ENCODE assay signal across 9 cellular contexts in genomic region chr12:7862814-7863348, GRCh38. TPM values are rescaled to one million over a fixed set of nuclear protein-coding genes. Genes with fewer than 3 reads are reported as not detected.
DNase-seq lines count a peak whose midpoint lies in the region; ATAC-seq and TF ChIP-seq lines count a peak whose summit lies in the region.
"Not testable (repeated sequence)": the region's sequence is repeated elsewhere in the genome, so short reads cannot be mapped to it uniquely, and the experiment has no call there.
"Had no signal": no experiment of that assay in that cellular context is flagged by ENCODE, and none has a peak within 500 bp of the region (broad histone marks: within the 10 kb centered on the region; RNA-seq: fewer than 3 reads in every experiment).

No MANE protein-coding gene starts in this region.

- H3K36me3 ChIP-seq in HEK293 (ENCODE audit: control insufficient read depth in 2 of 2, insufficient read depth in 1 of 2, low read length in 2 of 2) = not testable (repeated sequence)

- H3K27me3 Mint-ChIP-seq in T-helper 2 cell treated with Interferon-gamma antibody and Interleukin-4, amounts not matched to agents 5 μg/mL and 100 μg/mL, for 36 hours (ENCODE audit: low read depth); natural killer cell (ENCODE audit: low read depth in 2 of 2): not testable (repeated sequence)

- TF ChIP-seq CTCF in HEK293 (tag by site-specific recombination; IDR thresholded peaks at IDR 0.05); natural killer cell (IDR thresholded peaks at IDR 0.05): not testable (repeated sequence)

- H3K36me3 Mint-ChIP-seq in T-helper 2 cell treated with Interferon-gamma antibody and Interleukin-4, amounts not matched to agents 5 μg/mL and 100 μg/mL, for 36 hours (ENCODE audit: low read depth); natural killer cell: not testable (repeated sequence)

- CTCF ChIA-PET in HEK293 (lab: Yijun Ruan, JAX) = interaction anchor here (0.6 to 5.2 kb wide), 6 partner anchors 12 to 194 kb away, joined by 3 to 49 read pairs (median 4); no protein-coding TSS in a partner anchor

- not testable (repeated sequence) for H3K4me1 ChIP-seq in HEK293 (ENCODE audit: control insufficient read depth, insufficient read depth, low read length)

- H3K9me3 ChIP-seq in HEK293 (ENCODE audit: control insufficient read depth, insufficient read depth, low read depth, low read length) = not testable (repeated sequence)

- H3K27ac Mint-ChIP-seq in T-helper 2 cell treated with Interferon-gamma antibody and Interleukin-4, amounts not matched to agents 5 μg/mL and 100 μg/mL, for 36 hours = peak overlapping the region; percentile 55
- peak overlapping the region; percentile 75 to 84 for H3K27ac Mint-ChIP-seq in natural killer cell

- peaks cover 10% of the 10 kb centered on the region for H3K4me1 Mint-ChIP-seq in T-helper 2 cell treated with Interferon-gamma antibody and Interleukin-4, amounts not matched to agents 5 μg/mL and 100 μg/mL, for 36 hours (ENCODE audit: low read depth)
- peaks cover 15 to 21% of the 10 kb centered on the region in 2 donors for H3K4me1 Mint-ChIP-seq in natural killer cell

- POLR2A ChIA-PET in HEK293 (lab: Yijun Ruan, JAX) = interaction anchor here (0.6 kb wide), 1 partner anchor 170 kb away, joined by 7 read pairs; no protein-coding TSS in a partner anchor

- ATAC-seq in natural killer cell = peak in 2 of 3 donors; percentile 44 to 53

- H3K27ac ChIP-seq in HEK293 (ENCODE audit: extremely low read depth, low read depth, low read length) = not testable (repeated sequence)

- H3K4me3 Mint-ChIP-seq in T-helper 2 cell treated with Interferon-gamma antibody and Interleukin-4, amounts not matched to agents 5 μg/mL and 100 μg/mL, for 36 hours = peak overlapping the region; percentile 36
- H3K4me3 Mint-ChIP-seq in natural killer cell = peak overlapping the region; percentile 81

- not testable (repeated sequence) for DNase-seq in T-helper 2 cell treated with Interferon-gamma antibody and Interleukin-4, amounts not matched to agents 5 μg/mL and 100 μg/mL, for 36 hours (ENCODE audit: low spot score); natural killer cell
- DNase-seq in activated CD8-positive, alpha-beta memory T cell treated with anti-CD3 and anti-CD28 coated beads for 24 hours = peak; percentile 64
- DNase-seq in activated effector memory CD4-positive, alpha-beta T cell treated with Interleukin-2 at 50 U/mL for 16 hours = peak; percentile 9
- DNase-seq in effector CD4-positive, alpha-beta T cell = peak; percentile 7
- peak; percentile 7 to 8 for DNase-seq in stimulated activated CD8-positive, alpha-beta memory T cell treated with anti-CD3 and anti-CD28 coated beads, Interleukin-7, amount 100 ng/mL, for 4 hours (ENCODE audit: low read depth in 2 of 2)

- H3K9me3 Mint-ChIP-seq in T-helper 2 cell treated with Interferon-gamma antibody and Interleukin-4, amounts not matched to agents 5 μg/mL and 100 μg/mL, for 36 hours; natural killer cell: not testable (repeated sequence)

- intact Hi-C loops in natural killer cell (cut with micrococcal nuclease) = not testable (repeated sequence)

- not testable (repeated sequence) for H3K4me3 ChIP-seq in HEK293 (ENCODE audit: low read depth, low read length)

TF ChIP-seq in HEK293, 187 proteins besides CTCF, POLR2A, EP300 and RAD21:
- peak; percentile 28; the same call in 1 of the 2 replicates for TF ChIP-seq SCRT2 (tag by site-specific recombination; IDR thresholded peaks at IDR 0.05)

RNA-seq across cellular contexts. Expression of gene SLC2A14, which starts 9.8 kb away (rescaled TPM):
- 1 to 10 TPM in 1 of 3 donors, under 1 TPM in 2; 0.12 to 7.9 (median 0.25) TPM for total RNA-seq in natural killer cell
- total RNA-seq: PC-3, Right ventricle myocardium superior had no signal
